ENCODE assay signal across 2 cellular contexts in the genomic region with DNA sequence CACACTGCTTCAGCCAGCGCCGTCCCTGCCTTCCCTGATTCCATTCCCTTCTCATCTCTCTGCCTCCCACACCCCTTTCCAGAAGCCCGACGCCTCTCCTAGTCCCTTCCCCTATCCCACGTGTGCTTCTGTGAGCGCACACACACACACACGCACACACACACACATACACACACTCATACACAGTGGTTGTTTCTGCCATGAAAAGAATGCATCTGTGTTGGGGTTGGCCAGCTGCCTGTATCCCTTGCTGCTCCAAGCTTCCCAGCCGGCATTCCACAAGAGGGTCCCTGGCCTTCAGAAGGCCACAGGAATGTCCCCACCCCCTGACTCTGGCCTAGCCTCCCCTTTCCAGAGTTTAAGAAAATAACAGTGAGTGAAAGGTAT.
A peak's percentile ranks its signal among the peaks of the same experiment; 100 is the strongest.
TF ChIP-seq lines count a peak whose summit lies in the region.

No MANE protein-coding gene starts in this region.

TF ChIP-seq in IMR-90, 13 proteins besides CTCF, POLR2A, EP300 and RAD21:
- TF ChIP-seq MAZ (IDR thresholded peaks at IDR 0.05; ENCODE audit: borderline replicate concordance, low read depth, low read length) (peak; percentile 42; the same call in 1 of the 2 replicates), CEBPB (IDR thresholded peaks at IDR 0.05; ENCODE audit: low read depth, low read length) (no peak), RCOR1 (IDR thresholded peaks at IDR 0.05; ENCODE audit: insufficient replicate concordance, low read length) (peak; percentile 19), BHLHE40 (IDR thresholded peaks at IDR 0.05; ENCODE audit: low read depth, low read length) (peak; percentile 73), MAFK (IDR thresholded peaks at IDR 0.05; ENCODE audit: low read depth, low read length) (no peak), NFE2L2 (IDR thresholded peaks at IDR 0.05; ENCODE audit: low read depth, low read length) (no peak), MXI1 (IDR thresholded peaks at IDR 0.05; ENCODE audit: borderline replicate concordance, low read depth, low read length) (0 out of 2 replicates have a peak, but pooled peaks have one; percentile 29), SMC3 (IDR thresholded peaks at IDR 0.05; ENCODE audit: low read depth, low read length) (no peak), FOS (IDR thresholded peaks at IDR 0.05; ENCODE audit: low read depth, low read length) (no peak), RFX5 (IDR thresholded peaks at IDR 0.05; ENCODE audit: low read depth, low read length) (no peak)
- TF ChIP-seq, protein P1, sequence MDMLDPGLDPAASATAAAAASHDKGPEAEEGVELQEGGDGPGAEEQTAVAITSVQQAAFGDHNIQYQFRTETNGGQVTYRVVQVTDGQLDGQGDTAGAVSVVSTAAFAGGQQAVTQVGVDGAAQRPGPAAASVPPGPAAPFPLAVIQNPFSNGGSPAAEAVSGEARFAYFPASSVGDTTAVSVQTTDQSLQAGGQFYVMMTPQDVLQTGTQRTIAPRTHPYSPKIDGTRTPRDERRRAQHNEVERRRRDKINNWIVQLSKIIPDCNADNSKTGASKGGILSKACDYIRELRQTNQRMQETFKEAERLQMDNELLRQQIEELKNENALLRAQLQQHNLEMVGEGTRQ (IDR thresholded peaks at IDR 0.05; ENCODE audit: low read depth, low read length): peak; percentile 80

TF ChIP-seq in endothelial cell of umbilical vein, 7 proteins besides CTCF, POLR2A, EP300 and RAD21:
- TF ChIP-seq, protein P2, sequence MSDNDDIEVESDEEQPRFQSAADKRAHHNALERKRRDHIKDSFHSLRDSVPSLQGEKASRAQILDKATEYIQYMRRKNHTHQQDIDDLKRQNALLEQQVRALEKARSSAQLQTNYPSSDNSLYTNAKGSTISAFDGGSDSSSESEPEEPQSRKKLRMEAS (IDR thresholded peaks at IDR 0.05; ENCODE audit: insufficient read depth, insufficient read length): peak; percentile 62
- TF ChIP-seq POLR2AphosphoS5 (IDR thresholded peaks at IDR 0.05; ENCODE audit: insufficient read depth, low read depth, low read length) (peak; percentile 47), FOS (IDR thresholded peaks at IDR 0.05; ENCODE audit: borderline replicate concordance, insufficient read depth, low read length) (no peak)
